ENCODE assay signal across 33 cellular contexts in genomic region chr13:39167018-39167417, GRCh38.
"Had no signal": no experiment of that assay in that cellular context is flagged by ENCODE, and none has a peak within 500 bp of the region (broad histone marks: within the 10 kb centered on the region; RNA-seq: fewer than 3 reads in every experiment).

No MANE protein-coding gene starts in this region.

- H3K27ac ChIP-seq: KMS-11 had no signal

- DNase-seq: Karpas-422, Kasumi-1, KG1, MG63, MM.1S, MV-4-11, NCI-H1048, NCI-H1092, NCI-H1092 treated with DMSO at 0.1 percent for 48 hours, NCI-H1105, NCI-H1105 treated with DMSO at 0.1 percent for 48 hours, NCI-H1417, NCI-H1417 treated with DMSO at 0.1 percent for 48 hours, NCI-H1436, NCI-H1436 treated with DMSO at 0.1 percent for 48 hours, NCI-H146, NCI-H1694, NCI-H1694 treated with DMSO at 0.1 percent for 48 hours, NCI-H187, NCI-H187 treated with DMSO at 0.1 percent for 48 hours, NCI-H1930, NCI-H2029, NCI-H2029 treated with DMSO at 0.1 percent for 48 hours, NCI-H2081, NCI-H2081 treated with DMSO at 0.1 percent for 48 hours, NCI-H2107, NCI-H2171 treated with DMSO at 0.1 percent for 48 hours, NCI-H2227 treated with DMSO at 0.1 percent for 48 hours, NCI-H226, NCI-H345, NCI-H446, NCI-H446 treated with DMSO at 0.1 percent for 48 hours had no signal

- H3K36me3 ChIP-seq: MG63 had no signal

- H3K9me3 ChIP-seq: MG63 had no signal

- H3K27me3 ChIP-seq: MG63 had no signal

- H3K4me3 ChIP-seq: MG63 had no signal
